15 cellular contexts compared by ENCODE assay signal in genomic region chr13:75770164-75771145, GRCh38.
DNase-seq lines count a peak whose midpoint lies in the region; ATAC-seq and TF ChIP-seq lines count a peak whose summit lies in the region.
"Had no signal": no experiment of that assay in that cellular context is flagged by ENCODE, and none has a peak within 500 bp of the region (broad histone marks: within the 10 kb centered on the region; RNA-seq: fewer than 3 reads in every experiment).

No MANE protein-coding gene starts in this region.

- no peak overlapping the region for H2BK5ac ChIP-seq in H9 (ENCODE audit: insufficient read length, low read length)

- no peaks in the 10 kb centered on the region for H3K23me2 ChIP-seq in H9 (ENCODE audit: insufficient read length, low read depth, low read length, poor library complexity, severe bottlenecking)

- H3K27ac Mint-ChIP-seq in activated naive CD8-positive, alpha-beta T cell treated with anti-CD3 and anti-CD28 coated beads for 36 hours: peak overlapping the region; percentile 72
- H3K27ac Mint-ChIP-seq in natural killer cell: no peak overlapping the region
- no peak overlapping the region for H3K27ac Mint-ChIP-seq in H9
- H3K27ac Mint-ChIP-seq: activated naive CD4-positive, alpha-beta T cell treated with anti-CD3 and anti-CD28 coated beads, Interleukin-2, amount 10 ng/mL, durations not matched to agents 7 days and 5 days had no signal

- H3K36me3 ChIP-seq in left ventricle myocardium inferior (no peaks in the 10 kb centered on the region), osteoblast (ENCODE audit: insufficient read depth, low read length) (peaks cover 26% of the 10 kb centered on the region)
- H3K36me3 ChIP-seq: spleen had no signal

- H3K79me1 ChIP-seq in H9 (ENCODE audit: insufficient read depth, low read depth, low read length, poor library complexity, severe bottlenecking): no peaks in the 10 kb centered on the region

- no peak overlapping the region for H2BK120ac ChIP-seq in H9 (ENCODE audit: low read depth, low read length, poor library complexity, severe bottlenecking)

- no CpG with 5 or more reads among the region's 4 CpGs for WGBS in H9 (ENCODE audit: extremely low coverage, insufficient read length, low lambda C conversion rate)

- H3K27me3 ChIP-seq in left ventricle myocardium inferior (ENCODE audit: low read depth): no peaks in the 10 kb centered on the region
- no peaks in the 10 kb centered on the region for H3K27me3 ChIP-seq in osteoblast (ENCODE audit: insufficient read depth, low read length)
- no peaks in the 10 kb centered on the region for H3K27me3 ChIP-seq in H9 (ENCODE audit: insufficient read depth, low read length)
- H3K27me3 ChIP-seq: spleen had no signal

- H4K5ac ChIP-seq in H9 (ENCODE audit: insufficient read length, low read depth, low read length): no peak overlapping the region

- no peak overlapping the region for H3K4ac ChIP-seq in H9 (ENCODE audit: low read depth, low read length)

- H3K4me3 ChIP-seq in left ventricle myocardium inferior: no peak overlapping the region
- no peak overlapping the region for H3K4me3 ChIP-seq in osteoblast (ENCODE audit: insufficient read depth, low read length)
- H3K4me3 ChIP-seq: spleen had no signal

- H3K4me1 Mint-ChIP-seq in activated naive CD8-positive, alpha-beta T cell treated with anti-CD3 and anti-CD28 coated beads for 36 hours: peaks cover 56% of the 10 kb centered on the region
- H3K4me1 Mint-ChIP-seq in natural killer cell (no peaks in the 10 kb centered on the region), H9 (peaks cover 0 to 10% of the 10 kb centered on the region in 2 experiments; a peak in 2 of 4 replicates)
- H3K4me1 Mint-ChIP-seq: neural crest cell had no signal

- H3K9me3 ChIP-seq in left ventricle myocardium inferior (replicated peaks): no peaks in the 10 kb centered on the region
- H3K9me3 ChIP-seq in osteoblast (ENCODE audit: low read depth, low read length): no peaks in the 10 kb centered on the region
- no peaks in the 10 kb centered on the region for H3K9me3 ChIP-seq in H9 (ENCODE audit: control insufficient read depth, low read depth, low read length)
- H3K9me3 ChIP-seq: spleen had no signal

- peak overlapping the region; percentile 67 for H3K27ac ChIP-seq in left ventricle myocardium inferior (replicated peaks)
- H3K27ac ChIP-seq in osteoblast (ENCODE audit: low read depth, low read length): peak overlapping the region; percentile 61
- no peak overlapping the region for H3K27ac ChIP-seq in H9 (ENCODE audit: insufficient read length, low read depth, low read length)
- H3K27ac ChIP-seq: spleen had no signal

- intact Hi-C loops in left ventricle myocardium inferior (cut with micrococcal nuclease): no loop called here
- intact Hi-C loops in natural killer cell (cut with micrococcal nuclease): no loop called here

- no peak overlapping the region for H4K8ac ChIP-seq in H9 (replicated peaks; ENCODE audit: insufficient read length, low read depth, low read length)

- H3K9ac ChIP-seq in H9 (ENCODE audit: extremely low read depth, insufficient read length, low read length): no peak overlapping the region

- DNase-seq in HT-29 (ENCODE audit: low spot score) (peak; percentile 25), left ventricle myocardium inferior (no peak), osteoblast (ENCODE audit: insufficient read length, low spot score, missing footprints) (no peak), natural killer cell (no peak), H9 (no peak), NCI-H1694 treated with DMSO at 0.1 percent for 48 hours (lab: John Stamatoyannopoulos, UW) (no peak), NCI-H345 treated with DMSO at 0.1 percent for 48 hours (lab: John Stamatoyannopoulos, UW; ENCODE audit: unreplicated experiment) (no peak)
- no peak for DNase-seq in activated naive CD8-positive, alpha-beta T cell treated with anti-CD3 and anti-CD28 coated beads for 36 hours
- DNase-seq: activated CD8-positive, alpha-beta memory T cell treated with anti-CD3 and anti-CD28 coated beads for 24 hours; activated naive CD4-positive, alpha-beta T cell treated with anti-CD3 and anti-CD28 coated beads, Interleukin-2, amount 10 ng/mL, durations not matched to agents 7 days and 5 days; islet precursor cell; KG1; NCI-H748 treated with DMSO at 0.1 percent for 48 hours; spleen had no signal

- H3K9me3 Mint-ChIP-seq in activated naive CD8-positive, alpha-beta T cell treated with anti-CD3 and anti-CD28 coated beads for 36 hours: peaks cover 18% of the 10 kb centered on the region
- H3K9me3 Mint-ChIP-seq in natural killer cell: peaks cover 0 to 2% of the 10 kb centered on the region in 2 donors
- H3K9me3 Mint-ChIP-seq in H9: no peaks in the 10 kb centered on the region
- H3K9me3 Mint-ChIP-seq: neural crest cell had no signal

- no peak overlapping the region for H2BK15ac ChIP-seq in H9 (ENCODE audit: low read depth, low read length)

- H3K27me3 Mint-ChIP-seq in activated naive CD8-positive, alpha-beta T cell treated with anti-CD3 and anti-CD28 coated beads for 36 hours: no peaks in the 10 kb centered on the region
- H3K27me3 Mint-ChIP-seq in natural killer cell (ENCODE audit: low read depth in 2 of 2): no peaks in the 10 kb centered on the region
- H3K27me3 Mint-ChIP-seq in H9 (ENCODE audit: low read depth): no peaks in the 10 kb centered on the region
- H3K27me3 Mint-ChIP-seq: activated naive CD4-positive, alpha-beta T cell treated with anti-CD3 and anti-CD28 coated beads, Interleukin-2, amount 10 ng/mL, durations not matched to agents 7 days and 5 days had no signal

- no peak overlapping the region for H2AK5ac ChIP-seq in H9 (ENCODE audit: insufficient read length, low read length)

- H2BK12ac ChIP-seq in H9 (ENCODE audit: insufficient read length, low read depth, low read length): no peak overlapping the region

- no peak overlapping the region for H2BK20ac ChIP-seq in H9 (ENCODE audit: low read depth, low read length, poor library complexity, severe bottlenecking)

- H3K14ac ChIP-seq in H9 (ENCODE audit: insufficient read depth, low read length): no peak overlapping the region

- no peak overlapping the region for H3K23ac ChIP-seq in H9 (ENCODE audit: insufficient read length, low read depth, low read length)

- no peak overlapping the region for H3K56ac ChIP-seq in H9 (ENCODE audit: insufficient read length, low read depth, low read length)

- no peak overlapping the region for H4K91ac ChIP-seq in H9 (ENCODE audit: insufficient read length, low read depth, low read length)

- TF ChIP-seq CTCF in left ventricle myocardium inferior (IDR thresholded peaks at IDR 0.05; ENCODE audit: borderline replicate concordance): no peak
- no peak for TF ChIP-seq CTCF in osteoblast (IDR thresholded peaks at IDR 0.05; ENCODE audit: extremely low read depth, low read depth, low read length)
- TF ChIP-seq CTCF in natural killer cell (IDR thresholded peaks at IDR 0.05): no peak
- TF ChIP-seq CTCF in H9 (conservative IDR thresholded peaks at IDR 0.05): no peak

- ATAC-seq in natural killer cell: no peak

- H4K20me1 ChIP-seq in osteoblast (ENCODE audit: insufficient read depth, low read length): peaks cover 85% of the 10 kb centered on the region
- H4K20me1 ChIP-seq in H9 (ENCODE audit: control insufficient read depth, insufficient read depth, insufficient read length): no peaks in the 10 kb centered on the region

- H3K4me1 ChIP-seq in left ventricle myocardium inferior (peaks cover 56% of the 10 kb centered on the region), osteoblast (ENCODE audit: insufficient read depth, low read length) (peaks cover 74% of the 10 kb centered on the region), H9 (ENCODE audit: insufficient read depth, low read length) (no peaks in the 10 kb centered on the region)

- H3K36me3 Mint-ChIP-seq in activated naive CD8-positive, alpha-beta T cell treated with anti-CD3 and anti-CD28 coated beads for 36 hours: peaks cover 35% of the 10 kb centered on the region
- H3K36me3 Mint-ChIP-seq in natural killer cell: no peaks in the 10 kb centered on the region
- no peaks in the 10 kb centered on the region for H3K36me3 Mint-ChIP-seq in H9 (ENCODE audit: insufficient read depth in 1 of 3, low read depth in 3 of 3)

- no peak overlapping the region for H3K18ac ChIP-seq in H9 (ENCODE audit: insufficient read length, low read depth, low read length)

- H2AFZ ChIP-seq in osteoblast (ENCODE audit: low read length) (no peak overlapping the region), H9 (ENCODE audit: low read length) (no peak overlapping the region)

- peaks cover 93% of the 10 kb centered on the region for H3K79me2 ChIP-seq in osteoblast (ENCODE audit: insufficient read depth, low read length)
- H3K79me2 ChIP-seq in H9 (ENCODE audit: insufficient read depth, low read length): no peaks in the 10 kb centered on the region

- no peak overlapping the region for H3K4me3 Mint-ChIP-seq in activated naive CD8-positive, alpha-beta T cell treated with anti-CD3 and anti-CD28 coated beads for 36 hours
- H3K4me3 Mint-ChIP-seq in natural killer cell (no peak overlapping the region), H9 (no peak overlapping the region)
- H3K4me3 Mint-ChIP-seq: activated naive CD4-positive, alpha-beta T cell treated with anti-CD3 and anti-CD28 coated beads, Interleukin-2, amount 10 ng/mL, durations not matched to agents 7 days and 5 days; neural crest cell had no signal

- H3T11ph ChIP-seq in H9 (ENCODE audit: low read length): no peak overlapping the region

- peak overlapping the region; percentile 40 for H3K4me2 ChIP-seq in osteoblast (ENCODE audit: insufficient read depth, low read length)
- H3K4me2 ChIP-seq in H9 (ENCODE audit: insufficient read depth, insufficient read length, low read length): no peak overlapping the region
